Comparison of ENCODE assay signal across 20 cellular contexts in genomic region chr15:41256577-41257038, GRCh38. TPM values are rescaled to one million over a fixed set of nuclear protein-coding genes. Genes with fewer than 3 reads are reported as not detected.
DNase-seq lines count a peak whose midpoint lies in the region; ATAC-seq and TF ChIP-seq lines count a peak whose summit lies in the region.
"Had no signal": no experiment of that assay in that cellular context is flagged by ENCODE, and none has a peak within 500 bp of the region (broad histone marks: within the 10 kb centered on the region; RNA-seq: fewer than 3 reads in every experiment).

No MANE protein-coding gene starts in this region.

- H3K4me3 Mint-ChIP-seq in WTC11, result no peak overlapping the region
- H3K4me3 Mint-ChIP-seq: activated CD4-positive, alpha-beta memory T cell treated with anti-CD3 and anti-CD28 coated beads, Interleukin-2, amount 10 ng/mL, durations not matched to agents 7 days and 5 days; activated T-cell treated with anti-CD3 and anti-CD28 coated beads, Interleukin-2, amount 50 U/mL, for 72 hours; CD8-positive, alpha-beta T cell; central memory CD8-positive, alpha-beta T cell; naive thymus-derived CD8-positive, alpha-beta T cell had no signal

- no peaks in the 10 kb centered on the region for H3K27me3 ChIP-seq in left ventricle myocardium inferior (ENCODE audit: low read depth)
- H3K27me3 ChIP-seq: Peyer's patch had no signal

- H3K36me3 ChIP-seq in left ventricle myocardium inferior, result peaks cover 45% of the 10 kb centered on the region
- no peaks in the 10 kb centered on the region for H3K36me3 ChIP-seq in mucosa of descending colon (ENCODE audit: low read depth)

- H3K4me3 ChIP-seq in left ventricle myocardium inferior, result no peak overlapping the region
- no peak overlapping the region for H3K4me3 ChIP-seq in mucosa of descending colon
- H3K4me3 ChIP-seq: Peyer's patch, thoracic aorta had no signal

- H3K4me1 Mint-ChIP-seq in WTC11, result 0 out of 2 replicates have a peak, but pooled peaks cover 5% of the 10 kb centered on the region
- H3K4me1 Mint-ChIP-seq: activated CD4-positive, alpha-beta memory T cell treated with anti-CD3 and anti-CD28 coated beads, Interleukin-2, amount 10 ng/mL, durations not matched to agents 7 days and 5 days had no signal

- no peaks in the 10 kb centered on the region for H3K9me3 Mint-ChIP-seq in WTC11
- H3K9me3 Mint-ChIP-seq: activated CD4-positive, alpha-beta memory T cell treated with anti-CD3 and anti-CD28 coated beads, Interleukin-2, amount 10 ng/mL, durations not matched to agents 7 days and 5 days; activated T-cell treated with anti-CD3 and anti-CD28 coated beads, Interleukin-2, amount 50 U/mL, for 72 hours; CD8-positive, alpha-beta T cell; central memory CD8-positive, alpha-beta T cell; naive thymus-derived CD8-positive, alpha-beta T cell had no signal

- H3K27ac Mint-ChIP-seq in WTC11, result no peak overlapping the region
- H3K27ac Mint-ChIP-seq: activated CD4-positive, alpha-beta memory T cell treated with anti-CD3 and anti-CD28 coated beads, Interleukin-2, amount 10 ng/mL, durations not matched to agents 7 days and 5 days; activated T-cell treated with anti-CD3 and anti-CD28 coated beads, Interleukin-2, amount 50 U/mL, for 72 hours; CD8-positive, alpha-beta T cell had no signal

- H3K9me3 ChIP-seq in left ventricle myocardium inferior (replicated peaks) (no peaks in the 10 kb centered on the region), mucosa of descending colon (no peaks in the 10 kb centered on the region)
- H3K9me3 ChIP-seq: Peyer's patch, thoracic aorta had no signal

- TF ChIP-seq CTCF in left ventricle myocardium inferior (IDR thresholded peaks at IDR 0.05; ENCODE audit: borderline replicate concordance) (no peak), mucosa of descending colon (IDR thresholded peaks at IDR 0.05) (no peak), WTC11 (IDR thresholded peaks at IDR 0.05) (no peak)

- no peaks in the 10 kb centered on the region for H3K27me3 Mint-ChIP-seq in WTC11 (ENCODE audit: low read depth)
- H3K27me3 Mint-ChIP-seq: activated CD4-positive, alpha-beta memory T cell treated with anti-CD3 and anti-CD28 coated beads, Interleukin-2, amount 10 ng/mL, durations not matched to agents 7 days and 5 days; central memory CD8-positive, alpha-beta T cell; naive thymus-derived CD8-positive, alpha-beta T cell had no signal

- H3K36me3 Mint-ChIP-seq in WTC11, result peaks cover 7% of the 10 kb centered on the region

- CTCF ChIA-PET in WTC11 (lab: Charles Lee), result no interaction called here

- POLR2A ChIA-PET in WTC11 (lab: Charles Lee), result no interaction called here

- H3K27ac ChIP-seq in left ventricle myocardium inferior (replicated peaks), result peak overlapping the region; percentile 31
- H3K27ac ChIP-seq: thoracic aorta had no signal

- H3K4me1 ChIP-seq in left ventricle myocardium inferior (peaks cover 45% of the 10 kb centered on the region), mucosa of descending colon (ENCODE audit: low read depth) (peaks cover 20% of the 10 kb centered on the region)

- intact Hi-C loops in left ventricle myocardium inferior (cut with micrococcal nuclease) (no loop called here), Right ventricle myocardium inferior (cut with DNase I) (no loop called here), mucosa of descending colon (cut with DNase I, micrococcal nuclease) (no loop called here)

- ATAC-seq in Right ventricle myocardium inferior (no peak), mucosa of descending colon (peak; percentile 13), WTC11 (no peak)
- ATAC-seq: activated T-cell treated with anti-CD3 and anti-CD28 coated beads, Interleukin-2, amount 50 U/mL, for 72 hours; CD8-positive, alpha-beta T cell; naive thymus-derived CD8-positive, alpha-beta T cell had no signal

- DNase-seq in left ventricle myocardium inferior (no peak), Right ventricle myocardium inferior (ENCODE audit: missing footprints) (no peak), fibroblast of peridontal ligament (ENCODE audit: extremely low read depth) (peak; percentile 30), mucosa of descending colon (no peak), cortex of kidney (lab: John Stamatoyannopoulos, UW) (no peak), MV-4-11 (lab: John Stamatoyannopoulos, UW) (no peak), WTC11 (ENCODE audit: low spot score) (no peak), anterior cingulate cortex (lab: John Stamatoyannopoulos, UW) (no peak)
- DNase-seq: activated CD4-positive, alpha-beta memory T cell treated with anti-CD3 and anti-CD28 coated beads, Interleukin-2, amount 10 ng/mL, durations not matched to agents 7 days and 5 days; activated T-cell treated with anti-CD3 and anti-CD28 coated beads, Interleukin-2, amount 50 U/mL, for 72 hours; CD8-positive, alpha-beta T cell; head of caudate nucleus; kidney glomerular epithelial cell; naive thymus-derived CD8-positive, alpha-beta T cell; NCI-H187 treated with DMSO at 0.1 percent for 48 hours; NCI-H526 treated with DMSO at 0.1 percent for 48 hours; Peyer's patch; SW 1271 had no signal

TF ChIP-seq in WTC11, 78 proteins besides CTCF, POLR2A, EP300 and RAD21:
- TF ChIP-seq ATF1 (CRISPR knock-in tag; IDR thresholded peaks at IDR 0.05) (no peak), JAZF1 (CRISPR knock-in tag; IDR thresholded peaks at IDR 0.05) (no peak), IRF2 (CRISPR knock-in tag; IDR thresholded peaks at IDR 0.05; ENCODE audit: borderline replicate concordance, low read depth) (no peak), NFYB (CRISPR knock-in tag; conservative IDR thresholded peaks at IDR 0.05; ENCODE audit: low read depth) (no peak), NR3C1 (CRISPR knock-in tag; conservative IDR thresholded peaks at IDR 0.05; ENCODE audit: low read depth) (no peak), ZBTB43 (CRISPR knock-in tag; IDR thresholded peaks at IDR 0.05) (no peak), SP1 (CRISPR knock-in tag; conservative IDR thresholded peaks at IDR 0.05) (no peak), ZNF416 (CRISPR knock-in tag; IDR thresholded peaks at IDR 0.05) (no peak), ZNF121 (CRISPR knock-in tag; IDR thresholded peaks at IDR 0.05) (no peak), TEAD1 (CRISPR knock-in tag; IDR thresholded peaks at IDR 0.05) (no peak), GRHL2 (CRISPR knock-in tag; IDR thresholded peaks at IDR 0.05; ENCODE audit: insufficient replicate concordance, severe bottlenecking) (no peak), ZBTB21 (CRISPR knock-in tag; IDR thresholded peaks at IDR 0.05; ENCODE audit: borderline replicate concordance) (no peak), RELA (CRISPR knock-in tag; IDR thresholded peaks at IDR 0.05; ENCODE audit: borderline replicate concordance) (no peak), PRDM15 (CRISPR knock-in tag; IDR thresholded peaks at IDR 0.05) (no peak)
TF ChIP-seq in WTC11: peak in this region for 0.

RNA-seq across cellular contexts. Expression of gene CHP1, which starts 25.5 kb away (rescaled TPM):
- total RNA-seq in left ventricle myocardium inferior (124 TPM), Right ventricle myocardium inferior (123 TPM), mucosa of descending colon (100 to 1,000 TPM; 233 to 461 (median 354) TPM), WTC11 (2021) (76.5 to 91.7 TPM (median 91.2 TPM) in 3 replicates)

RNA-seq across cellular contexts. Expression of gene EXD1, which starts 26.1 kb away (rescaled TPM):
- total RNA-seq in left ventricle myocardium inferior (not detected), Right ventricle myocardium inferior (not detected), mucosa of descending colon (not detected), WTC11 (2021) (0.26 to 0.44 TPM (median 0.37 TPM) in 3 replicates)
- total RNA-seq: activated CD4-positive, alpha-beta memory T cell treated with anti-CD3 and anti-CD28 coated beads, Interleukin-2, amount 10 ng/mL, durations not matched to agents 7 days and 5 days; activated T-cell treated with anti-CD3 and anti-CD28 coated beads, Interleukin-2, amount 50 U/mL, for 72 hours; CD8-positive, alpha-beta T cell; naive thymus-derived CD8-positive, alpha-beta T cell; Peyer's patch; thoracic aorta had no signal
